Comparison of ENCODE assay signal across 35 cellular contexts in genomic region chr1:246734861-246735260, GRCh38.
"Had no signal": no experiment of that assay in that cellular context is flagged by ENCODE, and none has a peak within 500 bp of the region (broad histone marks: within the 10 kb centered on the region; RNA-seq: fewer than 3 reads in every experiment).

No MANE protein-coding gene starts in this region.

- H3K27me3 ChIP-seq: adrenal gland, body of pancreas, colonic mucosa, esophagus squamous epithelium, gastroesophageal sphincter had no signal

- H3K9me3 ChIP-seq: adrenal gland, body of pancreas, colonic mucosa, esophagus squamous epithelium, gastroesophageal sphincter had no signal

- H3K4me3 Mint-ChIP-seq: activated CD4-positive, alpha-beta memory T cell treated with anti-CD3 and anti-CD28 coated beads for 36 hours; activated CD4-positive, alpha-beta T cell treated with anti-CD3 and anti-CD28 coated beads for 36 hours; activated CD4-positive, alpha-beta T cell treated with anti-CD3 and anti-CD28 coated beads, Interleukin-2, amount 10 ng/mL, durations not matched to agents 24 days and 14 days; activated CD8-positive, alpha-beta memory T cell treated with anti-CD3 and anti-CD28 coated beads, Interleukin-2, amount 10 ng/mL, durations not matched to agents 7 days and 5 days; activated CD8-positive, alpha-beta T cell treated with anti-CD3 and anti-CD28 coated beads, Interleukin-2, amount 10 ng/mL, durations not matched to agents 7 days and 5 days; activated naive CD4-positive, alpha-beta T cell treated with anti-CD3 and anti-CD28 coated beads for 36 hours; activated naive CD4-positive, alpha-beta T cell treated with anti-CD3 and anti-CD28 coated beads, Interleukin-2, amount 50 U/mL, for 24 hours; activated naive CD8-positive, alpha-beta T cell treated with anti-CD3 and anti-CD28 coated beads for 36 hours; activated naive CD8-positive, alpha-beta T cell treated with anti-CD3 and anti-CD28 coated beads, Interleukin-2, amount 50 U/mL, for 24 hours; activated T-helper 1 cell treated with anti-CD3 and anti-CD28 coated beads, Interleukin-12 subunit alpha, Interleukin-12 subunit beta, Interleukin-2, Interleukin-4 antibody, amounts not matched to agents 30 ng/mL and 10 ng/mL and 1 ng/mL, durations not matched to agents 14 hours and 24 hours and 36 hours; effector memory CD8-positive, alpha-beta T cell; T-helper 17 cell; T-helper 2 cell treated with Interferon-gamma antibody and Interleukin-4, amounts not matched to agents 5 μg/mL and 100 μg/mL, for 36 hours had no signal

- H3K27ac Mint-ChIP-seq: activated CD4-positive, alpha-beta memory T cell treated with anti-CD3 and anti-CD28 coated beads for 36 hours; activated CD4-positive, alpha-beta T cell treated with anti-CD3 and anti-CD28 coated beads for 36 hours; activated CD4-positive, alpha-beta T cell treated with anti-CD3 and anti-CD28 coated beads, Interleukin-2, amount 10 ng/mL, durations not matched to agents 24 days and 14 days; activated CD8-positive, alpha-beta memory T cell treated with anti-CD3 and anti-CD28 coated beads, Interleukin-2, amount 10 ng/mL, durations not matched to agents 7 days and 5 days; activated CD8-positive, alpha-beta T cell treated with anti-CD3 and anti-CD28 coated beads, Interleukin-2, amount 10 ng/mL, durations not matched to agents 7 days and 5 days; activated naive CD4-positive, alpha-beta T cell treated with anti-CD3 and anti-CD28 coated beads for 36 hours; activated naive CD4-positive, alpha-beta T cell treated with anti-CD3 and anti-CD28 coated beads, Interleukin-2, amount 50 U/mL, for 24 hours; activated naive CD8-positive, alpha-beta T cell treated with anti-CD3 and anti-CD28 coated beads for 36 hours; activated naive CD8-positive, alpha-beta T cell treated with anti-CD3 and anti-CD28 coated beads, Interleukin-2, amount 50 U/mL, for 24 hours; activated T-helper 1 cell treated with anti-CD3 and anti-CD28 coated beads, Interleukin-12 subunit alpha, Interleukin-12 subunit beta, Interleukin-2, Interleukin-4 antibody, amounts not matched to agents 30 ng/mL and 10 ng/mL and 1 ng/mL, durations not matched to agents 14 hours and 24 hours and 36 hours; activated T-helper 2 cell treated with anti-CD3 and anti-CD28 coated beads, Interferon-gamma antibody, Interleukin-2, Interleukin-4, amounts not matched to agents 10 μg/mL and 5 μg/mL and 100 μg/mL, durations not matched to agents 14 hours and 24 hours and 36 hours; effector memory CD8-positive, alpha-beta T cell; T-helper 17 cell; T-helper 2 cell treated with Interferon-gamma antibody and Interleukin-4, amounts not matched to agents 5 μg/mL and 100 μg/mL, for 36 hours had no signal

- H3K27me3 Mint-ChIP-seq: activated CD4-positive, alpha-beta memory T cell treated with anti-CD3 and anti-CD28 coated beads for 36 hours; activated CD4-positive, alpha-beta T cell treated with anti-CD3 and anti-CD28 coated beads for 36 hours; activated CD4-positive, alpha-beta T cell treated with anti-CD3 and anti-CD28 coated beads, Interleukin-2, amount 10 ng/mL, durations not matched to agents 24 days and 14 days; activated CD8-positive, alpha-beta memory T cell treated with anti-CD3 and anti-CD28 coated beads, Interleukin-2, amount 10 ng/mL, durations not matched to agents 7 days and 5 days; activated naive CD4-positive, alpha-beta T cell treated with anti-CD3 and anti-CD28 coated beads, Interleukin-2, amount 50 U/mL, for 24 hours; activated naive CD8-positive, alpha-beta T cell treated with anti-CD3 and anti-CD28 coated beads for 36 hours; activated naive CD8-positive, alpha-beta T cell treated with anti-CD3 and anti-CD28 coated beads, Interleukin-2, amount 50 U/mL, for 24 hours; effector memory CD8-positive, alpha-beta T cell; T-helper 17 cell had no signal

- H3K27ac ChIP-seq: body of pancreas, colonic mucosa, epithelial cell of prostate, esophagus squamous epithelium, gastroesophageal sphincter had no signal

- H3K4me3 ChIP-seq: adrenal gland, body of pancreas, colonic mucosa, esophagus squamous epithelium, gastroesophageal sphincter had no signal

- ATAC-seq: activated CD4-positive, alpha-beta T cell treated with anti-CD3 and anti-CD28 coated beads for 36 hours; activated CD8-positive, alpha-beta memory T cell treated with anti-CD3 and anti-CD28 coated beads, Interleukin-2, amount 10 ng/mL, durations not matched to agents 7 days and 5 days; activated CD8-positive, alpha-beta T cell treated with anti-CD3 and anti-CD28 coated beads, Interleukin-2, amount 10 ng/mL, durations not matched to agents 7 days and 5 days; activated naive CD8-positive, alpha-beta T cell treated with anti-CD3 and anti-CD28 coated beads, Interleukin-2, amount 50 U/mL, for 24 hours; body of pancreas; effector memory CD8-positive, alpha-beta T cell; gastroesophageal sphincter; T-helper 17 cell had no signal

- DNase-seq: activated CD4-positive, alpha-beta memory T cell treated with anti-CD3 and anti-CD28 coated beads for 36 hours; activated CD4-positive, alpha-beta T cell treated with anti-CD3 and anti-CD28 coated beads for 36 hours; activated CD4-positive, alpha-beta T cell treated with anti-CD3 and anti-CD28 coated beads, Interleukin-2, amount 10 ng/mL, durations not matched to agents 24 days and 14 days; activated CD4-positive, CD25-positive, alpha-beta regulatory T cell; activated CD4-positive, CD25-positive, alpha-beta regulatory T cell treated with anti-CD3 and anti-CD28 coated beads, Interleukin-2, amount 50 U/mL, for 72 hours; activated CD8-positive, alpha-beta memory T cell treated with anti-CD3 and anti-CD28 coated beads, Interleukin-2, amount 10 ng/mL, durations not matched to agents 7 days and 5 days; activated CD8-positive, alpha-beta memory T cell treated with anti-CD3 and anti-CD28 coated beads, Interleukin-2, amount 50 U/mL, for 4 hours; activated CD8-positive, alpha-beta T cell treated with anti-CD3 and anti-CD28 coated beads, Interleukin-2, amount 10 ng/mL, durations not matched to agents 7 days and 5 days; activated effector memory CD4-positive, alpha-beta T cell treated with anti-CD3 and anti-CD28 coated beads, Interleukin-2, amount 50 U/mL, for 16 hours; activated naive CD4-positive, alpha-beta T cell treated with anti-CD3 and anti-CD28 coated beads for 36 hours; activated naive CD8-positive, alpha-beta T cell treated with anti-CD3 and anti-CD28 coated beads for 36 hours; activated naive CD8-positive, alpha-beta T cell treated with anti-CD3 and anti-CD28 coated beads, Interleukin-2, amount 50 U/mL, for 24 hours; activated T-cell treated with anti-CD3 and anti-CD28 coated beads, Interleukin-2, amount 50 U/mL, for 1 hour; activated T-cell treated with anti-CD3 and anti-CD28 coated beads, Interleukin-2, amount 50 U/mL, for 48 hours; adrenal gland; amygdala; aorta; body of pancreas; caudate nucleus; cerebellar nuclear complex; colonic mucosa; effector CD4-positive, alpha-beta T cell; effector memory CD8-positive, alpha-beta T cell; esophagus squamous epithelium; foreskin melanocyte; head of caudate nucleus; T-helper 1 cell; T-helper 17 cell; T1000 had no signal

- H3K4me1 ChIP-seq: body of pancreas, colonic mucosa, esophagus squamous epithelium, gastroesophageal sphincter had no signal

- H3K4me1 Mint-ChIP-seq: activated naive CD4-positive, alpha-beta T cell treated with anti-CD3 and anti-CD28 coated beads, Interleukin-2, amount 50 U/mL, for 24 hours; T-helper 17 cell had no signal

- H3K36me3 ChIP-seq: colonic mucosa had no signal
